ENCODE assay signal across 1 cellular context in genomic region chr3:24496529-24497482, GRCh38.
TF ChIP-seq lines count a peak whose summit lies in the region.

No MANE protein-coding gene starts in this region.

TF ChIP-seq in HepG2, 621 proteins besides CTCF, POLR2A, EP300 and RAD21 (continued from another document and continues in another):
- TF ChIP-seq ZNF609 (CRISPR knock-in tag; IDR thresholded peaks at IDR 0.05; ENCODE audit: borderline replicate concordance) (no peak), SUZ12 (IDR thresholded peaks at IDR 0.05; ENCODE audit: low read depth, low read length) (no peak), JARID2 (CRISPR knock-in tag; IDR thresholded peaks at IDR 0.05; ENCODE audit: insufficient replicate concordance) (no peak), CEBPZ (IDR thresholded peaks at IDR 0.05; ENCODE audit: low read length) (no peak), HNRNPLL (IDR thresholded peaks at IDR 0.05; ENCODE audit: low read depth, low read length, poor library complexity, severe bottlenecking) (no peak), ZBTB42 (CRISPR knock-in tag; IDR thresholded peaks at IDR 0.05) (no peak), TRIM22 (IDR thresholded peaks at IDR 0.05) (no peak), ELK4 (CRISPR knock-in tag; IDR thresholded peaks at IDR 0.05; ENCODE audit: borderline replicate concordance) (no peak), HMGXB4 (CRISPR knock-in tag; IDR thresholded peaks at IDR 0.05; ENCODE audit: borderline replicate concordance in 1 of 2, low read depth in 1 of 2) (peak; percentile 77 to 85), SKIL (CRISPR knock-in tag; IDR thresholded peaks at IDR 0.05; ENCODE audit: borderline replicate concordance) (no peak), HNF1B (CRISPR knock-in tag; IDR thresholded peaks at IDR 0.05) (0 out of 2 replicates have a peak, but pooled peaks have one; percentile 26), ZNF589 (CRISPR knock-in tag; conservative IDR thresholded peaks at IDR 0.05) (no peak), NCOA5 (CRISPR knock-in tag; IDR thresholded peaks at IDR 0.05) (no peak), KLF13 (CRISPR knock-in tag; IDR thresholded peaks at IDR 0.05) (no peak), ZIK1 (CRISPR knock-in tag; IDR thresholded peaks at IDR 0.05; ENCODE audit: borderline replicate concordance, low read depth) (no peak), PCBP2 (optimal IDR thresholded peaks at IDR 0.05; ENCODE audit: low read depth, low read length, poor library complexity, severe bottlenecking) (no peak), ZMYM3 (CRISPR knock-in tag; IDR thresholded peaks at IDR 0.05) (0 out of 2 replicates have a peak, but pooled peaks have one; percentile 17), ZNF138 (CRISPR knock-in tag; IDR thresholded peaks at IDR 0.05; ENCODE audit: low read depth) (no peak), ZNF136 (CRISPR knock-in tag; IDR thresholded peaks at IDR 0.05; ENCODE audit: low read depth) (no peak), ARID5B (CRISPR knock-in tag; IDR thresholded peaks at IDR 0.05) (peak; percentile 59), ZNF564 (CRISPR knock-in tag; IDR thresholded peaks at IDR 0.05) (no peak), SMARCC2 (IDR thresholded peaks at IDR 0.05) (no peak), USF2 (IDR thresholded peaks at IDR 0.05; ENCODE audit: low read depth, low read length) (no peak), USF2 (CRISPR knock-in tag; IDR thresholded peaks at IDR 0.05; ENCODE audit: borderline replicate concordance) (no peak), ZNF17 (CRISPR knock-in tag; IDR thresholded peaks at IDR 0.05) (no peak), TERF1 (CRISPR knock-in tag; IDR thresholded peaks at IDR 0.05) (no peak), ZNF350 (CRISPR knock-in tag; IDR thresholded peaks at IDR 0.05; ENCODE audit: borderline replicate concordance, low read depth) (no peak)
